In genomic region chr13:100244431-100244830, GRCh38 we compare ENCODE assay signal across 34 cellular contexts.
DNase-seq lines count a peak whose midpoint lies in the region; ATAC-seq and TF ChIP-seq lines count a peak whose summit lies in the region.
"Had no signal": no experiment of that assay in that cellular context is flagged by ENCODE, and none has a peak within 500 bp of the region (broad histone marks: within the 10 kb centered on the region; RNA-seq: fewer than 3 reads in every experiment).

No MANE protein-coding gene starts in this region.

- no peak overlapping the region for H2AFZ ChIP-seq in GM23338

- H3K4me1 ChIP-seq in GM23338 (ENCODE audit: insufficient read depth) = peaks cover 40% of the 10 kb centered on the region
- no peaks in the 10 kb centered on the region for H3K4me1 ChIP-seq in transverse colon
- H3K4me1 ChIP-seq: foreskin keratinocyte, suprapubic skin, upper lobe of right lung had no signal

- peaks cover 5% of the 10 kb centered on the region for H3K79me2 ChIP-seq in GM23338 (replicated peaks; ENCODE audit: insufficient read depth)

- ATAC-seq in GM23338 = no peak; the same call in 2 of the 3 replicates
- ATAC-seq: activated CD8-positive, alpha-beta memory T cell treated with anti-CD3 and anti-CD28 coated beads, Interleukin-2, amount 10 ng/mL, durations not matched to agents 7 days and 5 days; activated T-cell treated with anti-CD3 and anti-CD28 coated beads, Interleukin-2, amount 50 U/mL, for 4 hours; foreskin keratinocyte; left cardiac atrium; upper lobe of right lung had no signal

- H3K36me3 ChIP-seq in GM23338 (ENCODE audit: insufficient read depth) = no peaks in the 10 kb centered on the region
- no peaks in the 10 kb centered on the region for H3K36me3 ChIP-seq in transverse colon
- H3K36me3 ChIP-seq in H7 (replicated peaks; ENCODE audit: control insufficient read depth, insufficient read depth, low read length) = no peaks in the 10 kb centered on the region
- H3K36me3 ChIP-seq: heart right ventricle, ovary, suprapubic skin, upper lobe of right lung had no signal

- H3K4me1 Mint-ChIP-seq in GM23338 (peaks cover 38% of the 10 kb centered on the region), osteocyte (ENCODE audit: unreplicated experiment) (peaks cover 12% of the 10 kb centered on the region)
- H3K4me1 Mint-ChIP-seq: activated CD8-positive, alpha-beta memory T cell treated with anti-CD3 and anti-CD28 coated beads, Interleukin-2, amount 10 ng/mL, durations not matched to agents 7 days and 5 days; CD14-positive monocyte had no signal

- no peaks in the 10 kb centered on the region for H3F3A ChIP-seq in GM23338 (replicated peaks; ENCODE audit: low read depth)

- DNase-seq in GM23338 (ENCODE audit: low spot score) (peak; percentile 35), astrocyte of the spinal cord (ENCODE audit: low read depth, low spot score) (peak; percentile 14), fibroblast of pulmonary artery (ENCODE audit: low read depth) (peak; percentile 64), osteocyte (ENCODE audit: extremely low spot score, unreplicated experiment) (no peak), hippocampal formation (lab: John Stamatoyannopoulos, UW) (no peak), SW480 (ENCODE audit: low spot score) (no peak), transverse colon (no peak), H7 (no peak)
- DNase-seq: activated CD4-positive, CD25-positive, alpha-beta regulatory T cell; activated CD8-positive, alpha-beta memory T cell treated with anti-CD3 and anti-CD28 coated beads, Interleukin-2, amount 10 ng/mL, durations not matched to agents 7 days and 5 days; activated gamma-delta T cell treated with Interleukin-2 at 50 U/mL for 16 hours; activated T-cell treated with anti-CD3 and anti-CD28 coated beads, Interleukin-2, amount 50 U/mL, for 4 hours; DMS79; foreskin keratinocyte; GF-D8; GOT3; heart right ventricle; Kasumi-1; left cardiac atrium; mammary epithelial cell; NCI-H1417 treated with DMSO at 0.1 percent for 48 hours; NCI-H2081; NCI-H2227 treated with DMSO at 0.1 percent for 48 hours; NCI-H526; ovary; PC-3; stimulated activated naive CD4-positive, alpha-beta T cell; upper lobe of right lung had no signal

- peaks cover 8% of the 10 kb centered on the region for H3K27me3 Mint-ChIP-seq in GM23338 (ENCODE audit: insufficient read depth, low read depth, poor library complexity)
- no peaks in the 10 kb centered on the region for H3K27me3 Mint-ChIP-seq in osteocyte (ENCODE audit: unreplicated experiment)
- H3K27me3 Mint-ChIP-seq: activated CD8-positive, alpha-beta memory T cell treated with anti-CD3 and anti-CD28 coated beads, Interleukin-2, amount 10 ng/mL, durations not matched to agents 7 days and 5 days had no signal

- peak overlapping the region; percentile 83 for H3K27ac Mint-ChIP-seq in GM23338
- H3K27ac Mint-ChIP-seq in osteocyte (ENCODE audit: unreplicated experiment) = peak overlapping the region; percentile 67
- H3K27ac Mint-ChIP-seq: activated CD8-positive, alpha-beta memory T cell treated with anti-CD3 and anti-CD28 coated beads, Interleukin-2, amount 10 ng/mL, durations not matched to agents 7 days and 5 days; CD14-positive monocyte; nephron; T-helper 1 cell treated with Interleukin-12 subunit alpha and Interleukin-12 subunit beta and Interleukin-4 antibody, amounts not matched to agents 30 μg/mL and 1 μg/mL, for 36 hours had no signal

- H3K9me2 ChIP-seq in GM23338 (ENCODE audit: insufficient read depth) = no peaks in the 10 kb centered on the region

- peaks cover 8 to 11% of the 10 kb centered on the region in 2 donors for H3K9me3 ChIP-seq in transverse colon
- H3K9me3 ChIP-seq: ovary, upper lobe of right lung had no signal

- H3K27me3 ChIP-seq in GM23338 (ENCODE audit: insufficient read depth) (no peaks in the 10 kb centered on the region), transverse colon (no peaks in the 10 kb centered on the region), H7 (ENCODE audit: control insufficient read depth, insufficient read depth, low read length) (no peaks in the 10 kb centered on the region)
- H3K27me3 ChIP-seq: foreskin keratinocyte, heart right ventricle, ovary, suprapubic skin, upper lobe of right lung had no signal

- no peak for TF ChIP-seq POLR2A in transverse colon (IDR thresholded peaks at IDR 0.05)

- H3K4me3 ChIP-seq in GM23338 (peak overlapping the region; percentile 5; the same call in 1 of the 2 replicates), astrocyte of the spinal cord (ENCODE audit: low read depth, low read length) (no peak overlapping the region), fibroblast of pulmonary artery (replicated peaks; ENCODE audit: low read depth, low read length) (no peak overlapping the region), transverse colon (no peak overlapping the region), H7 (ENCODE audit: insufficient read depth, low read depth, low read length) (no peak overlapping the region)
- H3K4me3 ChIP-seq: heart right ventricle, ovary, skin epidermis, suprapubic skin, upper lobe of right lung had no signal

- H3K36me3 Mint-ChIP-seq in GM23338 (ENCODE audit: low read depth) (peaks cover 28% of the 10 kb centered on the region), osteocyte (ENCODE audit: unreplicated experiment) (peaks cover 14% of the 10 kb centered on the region)

- no peak for TF ChIP-seq EP300 in transverse colon (IDR thresholded peaks at IDR 0.05; ENCODE audit: low read depth)

- H3K27ac ChIP-seq in GM23338 (ENCODE audit: low read depth) (peak overlapping the region; percentile 15), transverse colon (no peak overlapping the region)
- H3K27ac ChIP-seq: epithelial cell of prostate, foreskin keratinocyte, heart right ventricle, ovary, skin epidermis, suprapubic skin, upper lobe of right lung had no signal

- H3K4me3 Mint-ChIP-seq in GM23338 (peak overlapping the region; percentile 37), osteocyte (ENCODE audit: unreplicated experiment) (peak overlapping the region; percentile 1)
- H3K4me3 Mint-ChIP-seq: activated CD8-positive, alpha-beta memory T cell treated with anti-CD3 and anti-CD28 coated beads, Interleukin-2, amount 10 ng/mL, durations not matched to agents 7 days and 5 days; activated T-cell treated with anti-CD3 and anti-CD28 coated beads, Interleukin-2, amount 50 U/mL, for 4 hours; CD14-positive monocyte; nephron; T-helper 1 cell treated with Interleukin-12 subunit alpha and Interleukin-12 subunit beta and Interleukin-4 antibody, amounts not matched to agents 30 μg/mL and 1 μg/mL, for 36 hours had no signal

- H3K9me3 Mint-ChIP-seq in GM23338 (peaks cover 22% of the 10 kb centered on the region), osteocyte (ENCODE audit: unreplicated experiment) (peaks cover 13% of the 10 kb centered on the region)

- in situ Hi-C loops in astrocyte of the spinal cord (cut with HindIII; ENCODE audit: low sequenced_read_pairs) = no loop called here
- in situ Hi-C loops in transverse colon (cut with MboI; ENCODE audit: low pct_ligation_motif_present in 1 of 4, low pct_unique_long_range_greater_than_20kb in 1 of 4, low sequenced_read_pairs in 3 of 4) = loop anchor here in 2 of 4 donors (25.0 kb wide), 2 partner anchors 268 to 332 kb away; no protein-coding TSS in a partner anchor

- no peaks in the 10 kb centered on the region for H4K20me1 ChIP-seq in GM23338 (replicated peaks; ENCODE audit: insufficient read depth)

- no peak for TF ChIP-seq CTCF in GM23338 (conservative IDR thresholded peaks at IDR 0.05; ENCODE audit: low read depth in 2 of 2)
- no peak for TF ChIP-seq CTCF in astrocyte of the spinal cord (IDR thresholded peaks at IDR 0.05; ENCODE audit: low read depth, low read length)
- no peak for TF ChIP-seq CTCF in fibroblast of pulmonary artery (IDR thresholded peaks at IDR 0.05; ENCODE audit: low read length, missing control alignments)
- no peak for TF ChIP-seq CTCF in osteocyte (IDR thresholded peaks at IDR 0.05)
- no peak for TF ChIP-seq CTCF in transverse colon (IDR thresholded peaks at IDR 0.05)

- intact Hi-C loops in transverse colon (cut with DNase I; ENCODE audit: low total_unique reads) = no loop called here

- 72 to 77% methylated on average over 3 of the region's 3 CpGs for WGBS in transverse colon (ENCODE audit: low coverage in 1 of 2), 2 donors

- H3K4me2 ChIP-seq in GM23338 = peak overlapping the region; percentile 10

TF ChIP-seq in GM23338, 12 proteins besides CTCF, POLR2A, EP300 and RAD21:
- TF ChIP-seq STAT1 (IDR thresholded peaks at IDR 0.05; ENCODE audit: unreplicated experiment) (no peak), EZH2 (IDR thresholded peaks at IDR 0.05; ENCODE audit: low read depth, unreplicated experiment) (no peak), JUNB (IDR thresholded peaks at IDR 0.05; ENCODE audit: unreplicated experiment) (peak; percentile 29), NANOG (IDR thresholded peaks at IDR 0.05; ENCODE audit: borderline replicate concordance) (peak; percentile 47; the same call in 1 of the 2 replicates)
TF ChIP-seq in GM23338: peak in this region for 2.

Comparison
In these comparisons a context has a peak if more than half of its experiments do, and no peak if none do; other contexts are left out.
1. DNase-seq: peak in GM23338 (single experiment), astrocyte of the spinal cord (single experiment) and fibroblast of pulmonary artery (single experiment); none in osteocyte (single experiment), hippocampal formation (0 of 2), SW480 (single experiment), transverse colon (single experiment) and H7 (single experiment).